ENCODE assay signal across 1 cellular context in the genomic region with DNA sequence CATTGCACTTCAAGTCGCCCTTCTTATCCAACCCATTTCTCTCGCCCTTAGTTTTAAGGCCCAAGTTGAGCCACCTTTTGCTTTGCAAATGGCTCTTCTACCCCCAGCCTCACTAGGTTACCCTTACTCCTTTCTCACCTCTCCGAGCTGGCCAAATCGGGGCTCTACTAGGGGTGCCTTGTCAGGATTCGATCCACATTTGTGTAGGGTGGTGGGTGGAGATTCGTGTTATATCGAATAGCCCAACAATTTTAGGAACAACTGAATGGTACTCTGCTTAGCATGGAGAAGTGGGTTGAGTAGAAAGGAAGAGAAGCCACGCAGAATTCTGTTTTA.
TF ChIP-seq lines count a peak whose summit lies in the region.

No MANE protein-coding gene starts in this region.

TF ChIP-seq in IMR-90, 13 proteins besides CTCF, POLR2A, EP300 and RAD21:
- TF ChIP-seq MXI1 (IDR thresholded peaks at IDR 0.05; ENCODE audit: borderline replicate concordance, low read depth, low read length) (no peak), BHLHE40 (IDR thresholded peaks at IDR 0.05; ENCODE audit: low read depth, low read length) (no peak), RFX5 (IDR thresholded peaks at IDR 0.05; ENCODE audit: low read depth, low read length) (no peak), SMC3 (IDR thresholded peaks at IDR 0.05; ENCODE audit: low read depth, low read length) (no peak), FOS (IDR thresholded peaks at IDR 0.05; ENCODE audit: low read depth, low read length) (no peak), CHD1 (IDR thresholded peaks at IDR 0.05; ENCODE audit: low read depth, low read length) (no peak), CEBPB (IDR thresholded peaks at IDR 0.05; ENCODE audit: low read depth, low read length) (no peak), RCOR1 (IDR thresholded peaks at IDR 0.05; ENCODE audit: insufficient replicate concordance, low read length) (no peak), NFE2L2 (IDR thresholded peaks at IDR 0.05; ENCODE audit: low read depth, low read length) (no peak), MAZ (IDR thresholded peaks at IDR 0.05; ENCODE audit: borderline replicate concordance, low read depth, low read length) (no peak), MAFK (IDR thresholded peaks at IDR 0.05; ENCODE audit: low read depth, low read length) (no peak)
- TF ChIP-seq, protein P1, sequence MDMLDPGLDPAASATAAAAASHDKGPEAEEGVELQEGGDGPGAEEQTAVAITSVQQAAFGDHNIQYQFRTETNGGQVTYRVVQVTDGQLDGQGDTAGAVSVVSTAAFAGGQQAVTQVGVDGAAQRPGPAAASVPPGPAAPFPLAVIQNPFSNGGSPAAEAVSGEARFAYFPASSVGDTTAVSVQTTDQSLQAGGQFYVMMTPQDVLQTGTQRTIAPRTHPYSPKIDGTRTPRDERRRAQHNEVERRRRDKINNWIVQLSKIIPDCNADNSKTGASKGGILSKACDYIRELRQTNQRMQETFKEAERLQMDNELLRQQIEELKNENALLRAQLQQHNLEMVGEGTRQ (IDR thresholded peaks at IDR 0.05; ENCODE audit: low read depth, low read length): no peak
- TF ChIP-seq, protein P2, sequence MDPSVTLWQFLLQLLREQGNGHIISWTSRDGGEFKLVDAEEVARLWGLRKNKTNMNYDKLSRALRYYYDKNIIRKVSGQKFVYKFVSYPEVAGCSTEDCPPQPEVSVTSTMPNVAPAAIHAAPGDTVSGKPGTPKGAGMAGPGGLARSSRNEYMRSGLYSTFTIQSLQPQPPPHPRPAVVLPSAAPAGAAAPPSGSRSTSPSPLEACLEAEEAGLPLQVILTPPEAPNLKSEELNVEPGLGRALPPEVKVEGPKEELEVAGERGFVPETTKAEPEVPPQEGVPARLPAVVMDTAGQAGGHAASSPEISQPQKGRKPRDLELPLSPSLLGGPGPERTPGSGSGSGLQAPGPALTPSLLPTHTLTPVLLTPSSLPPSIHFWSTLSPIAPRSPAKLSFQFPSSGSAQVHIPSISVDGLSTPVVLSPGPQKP (IDR thresholded peaks at IDR 0.05; ENCODE audit: borderline replicate concordance, low read depth, low read length): no peak
